14 cellular contexts compared by ENCODE assay signal in genomic region chr1:30599721-30600120, GRCh38.
DNase-seq lines count a peak whose midpoint lies in the region; ATAC-seq, FAIRE-seq and TF ChIP-seq lines count a peak whose summit lies in the region.
"Had no signal": no experiment of that assay in that cellular context is flagged by ENCODE, and none has a peak within 500 bp of the region (broad histone marks: within the 10 kb centered on the region; RNA-seq: fewer than 3 reads in every experiment).

No MANE protein-coding gene starts in this region.

- H3K4me3 Mint-ChIP-seq in glutamatergic neuron (ENCODE audit: unreplicated experiment): no peak overlapping the region

- TF ChIP-seq CTCF in H1 (IDR thresholded peaks at IDR 0.05; ENCODE audit: control extremely low read depth in 1 of 3, insufficient read depth in 1 of 3, low read depth in 1 of 3, low read length in 3 of 3) (no peak), kidney (IDR thresholded peaks at IDR 0.05; ENCODE audit: borderline replicate concordance, extremely low read depth, insufficient read depth) (no peak), vagina (IDR thresholded peaks at IDR 0.05) (no peak), glutamatergic neuron (IDR thresholded peaks at IDR 0.05; ENCODE audit: partially characterized antibody, unreplicated experiment) (no peak), D721Med (IDR thresholded peaks at IDR 0.05; ENCODE audit: insufficient read depth, missing control alignments) (no peak)

- no peak overlapping the region for H4K91ac ChIP-seq in H1 (replicated peaks; ENCODE audit: insufficient read length, low read length)

- no peak overlapping the region for H3K56ac ChIP-seq in H1 (replicated peaks; ENCODE audit: insufficient read length, low read depth, low read length)

- H3K9me3 ChIP-seq in H1 (ENCODE audit: insufficient read depth in 2 of 2, low read depth in 1 of 2, low read length in 1 of 2) (no peaks in the 10 kb centered on the region), kidney (ENCODE audit: control insufficient read depth in 1 of 2, low read length in 2 of 2) (no peaks in the 10 kb centered on the region), vagina (no peaks in the 10 kb centered on the region)
- H3K9me3 ChIP-seq: SK-N-SH had no signal

- TF ChIP-seq RAD21 in H1 (IDR thresholded peaks at IDR 0.05 in 1 of 2, conservative IDR thresholded peaks at IDR 0.05 in 1 of 2; ENCODE audit: low read depth in 2 of 2, low read length in 2 of 2): no peak

- H3K27ac ChIP-seq in H1 (ENCODE audit: low read depth, low read length): no peak overlapping the region
- no peak overlapping the region for H3K27ac ChIP-seq in kidney (ENCODE audit: low read depth in 2 of 2, low read length in 2 of 2)
- peak overlapping the region; percentile 30 for H3K27ac ChIP-seq in vagina
- H3K27ac ChIP-seq: C4-2B had no signal

- no peaks in the 10 kb centered on the region for H3K79me1 ChIP-seq in H1 (ENCODE audit: low read depth, low read length)

- H3K18ac ChIP-seq in H1 (ENCODE audit: extremely low read depth, low read length): no peak overlapping the region

- no peak overlapping the region for H3K4me2 ChIP-seq in H1 (ENCODE audit: insufficient read depth in 1 of 2, low read depth in 2 of 2, low read length in 2 of 2)
- H3K4me2 ChIP-seq: SK-N-SH had no signal

- H3K36me3 ChIP-seq in H1 (ENCODE audit: control insufficient read depth in 2 of 4, insufficient read depth in 4 of 4, low read length in 3 of 4) (no peaks in the 10 kb centered on the region), kidney (ENCODE audit: control insufficient read depth in 1 of 2, insufficient read depth in 2 of 2, low read length in 2 of 2) (no peaks in the 10 kb centered on the region), vagina (no peaks in the 10 kb centered on the region)

- POLR2A ChIA-PET in H1 (lab: Charles Lee; ENCODE audit: partially characterized antibody): no interaction called here

- H2BK20ac ChIP-seq in H1 (ENCODE audit: low read length): no peak overlapping the region

- peaks cover 8% of the 10 kb centered on the region for H3K36me3 Mint-ChIP-seq in glutamatergic neuron (ENCODE audit: unreplicated experiment)

- no peak overlapping the region for H2AFZ ChIP-seq in H1 (ENCODE audit: low read length)

- intact Hi-C loops in Right ventricle myocardium inferior (cut with DNase I): no loop called here
- intact Hi-C loops in left cardiac atrium (cut with DNase I): no loop called here
- intact Hi-C loops in kidney (cut with DNase I): no loop called here
- intact Hi-C loops in vagina (cut with DNase I): loop anchor here (2.0 kb wide), 1 partner anchor 77 kb away; no protein-coding TSS in a partner anchor

- DNase-seq in Right ventricle myocardium inferior (ENCODE audit: missing footprints): no peak
- no peak for DNase-seq in left cardiac atrium
- DNase-seq in H1 (ENCODE audit: low read depth in 1 of 2, low spot score in 2 of 2): peak in 1 of 2 experiments; percentile 23
- DNase-seq in kidney: peak; percentile 9
- DNase-seq in vagina (ENCODE audit: extremely low spot score in 2 of 2): peak in 1 of 2 donors; percentile 90
- DNase-seq in retina: no peak
- DNase-seq in glutamatergic neuron: no peak
- DNase-seq in D721Med (ENCODE audit: insufficient read length, low spot score): no peak
- DNase-seq: DMS 273 treated with DMSO at 0.1 percent for 48 hours, NCI-H1930, SK-N-SH had no signal

- H4K8ac ChIP-seq in H1 (ENCODE audit: extremely low read depth, insufficient read depth, low read length): no peak overlapping the region

- no peak for TF ChIP-seq EP300 in H1 (IDR thresholded peaks at IDR 0.05; ENCODE audit: borderline replicate concordance in 1 of 2, low read depth in 2 of 2, low read length in 2 of 2)

- ATAC-seq in Right ventricle myocardium inferior (peak; percentile 59), left cardiac atrium (no peak)
- ATAC-seq: HCT116, Panc1 had no signal

- H3K4me1 Mint-ChIP-seq in glutamatergic neuron (ENCODE audit: low read depth, unreplicated experiment): peaks cover 5% of the 10 kb centered on the region

- no peak overlapping the region for H2BK12ac ChIP-seq in H1 (ENCODE audit: low read depth, low read length)

- FAIRE-seq in H1 (lab: Jason Lieb, UNC) (no peak), kidney (lab: Jason Lieb, UNC) (no peak), D721Med (lab: Jason Lieb, UNC) (no peak)

- no peak overlapping the region for H3K27ac Mint-ChIP-seq in glutamatergic neuron (ENCODE audit: unreplicated experiment)

- 88% methylated on average over 5 of the region's 5 CpGs; no CpG with 5 or more reads in 1 of the 2 experiments for WGBS in H1 (ENCODE audit: extremely low coverage in 1 of 2, insufficient coverage in 1 of 2, insufficient read length in 1 of 2, insufficient replicate concordance in 2 of 2, low coverage in 1 of 2, low lambda C conversion rate in 2 of 2, missing lambda C conversion rate in 1 of 2), 2 experiments

- no peak overlapping the region for H4K5ac ChIP-seq in H1 (ENCODE audit: insufficient read length, low read depth, low read length)

- H3K79me2 ChIP-seq in H1 (ENCODE audit: control insufficient read depth in 1 of 2, insufficient read depth in 2 of 2, low read length in 2 of 2): no peaks in the 10 kb centered on the region

- H2BK120ac ChIP-seq in H1 (replicated peaks; ENCODE audit: low read depth, low read length): no peak overlapping the region

- no peak for TF ChIP-seq POLR2A in H1 (IDR thresholded peaks at IDR 0.05; ENCODE audit: control extremely low read depth in 1 of 2, low read depth in 2 of 2, low read length in 2 of 2)
- no peak for TF ChIP-seq POLR2A in vagina (IDR thresholded peaks at IDR 0.05)

- H3K23ac ChIP-seq in H1 (ENCODE audit: insufficient read length): no peak overlapping the region

- H3K27me3 ChIP-seq in H1 (replicated peaks in 1 of 4; ENCODE audit: control insufficient read depth in 3 of 4, extremely low read depth in 1 of 4, insufficient read depth in 3 of 4, low read length in 3 of 4) (no peaks in the 10 kb centered on the region), vagina (no peaks in the 10 kb centered on the region)

- H3K4me3 ChIP-seq in H1 (ENCODE audit: extremely low read depth in 1 of 4, insufficient read depth in 2 of 4, low read depth in 3 of 4, low read length in 4 of 4) (no peak overlapping the region), kidney (ENCODE audit: low read length in 2 of 2) (no peak overlapping the region), vagina (no peak overlapping the region)

- H3K27me3 Mint-ChIP-seq in glutamatergic neuron (ENCODE audit: unreplicated experiment): no peaks in the 10 kb centered on the region

- H2BK15ac ChIP-seq in H1 (ENCODE audit: low read length): peak overlapping the region; percentile 29; the same call in 1 of the 2 replicates

- no peak overlapping the region for H3K4ac ChIP-seq in H1 (replicated peaks; ENCODE audit: insufficient read length, low read depth, low read length)

- H2AK5ac ChIP-seq in H1 (ENCODE audit: low read depth, low read length): no peak overlapping the region

- peaks cover 3% of the 10 kb centered on the region for H3K9me3 Mint-ChIP-seq in glutamatergic neuron (ENCODE audit: unreplicated experiment)

- no peaks in the 10 kb centered on the region for H3K23me2 ChIP-seq in H1 (ENCODE audit: low read depth, low read length)

- no peak overlapping the region for H3K14ac ChIP-seq in H1 (ENCODE audit: insufficient read length)

- H2BK5ac ChIP-seq in H1 (ENCODE audit: low read depth, low read length): no peak overlapping the region

- no peaks in the 10 kb centered on the region for H4K20me1 ChIP-seq in H1 (replicated peaks in 1 of 2; ENCODE audit: control insufficient read depth in 1 of 2, insufficient read depth in 2 of 2, low read length in 2 of 2)

- CTCF ChIA-PET in H1 (lab: Charles Lee; ENCODE audit: partially characterized antibody): no interaction called here

- H3K9ac ChIP-seq in H1 (replicated peaks in 1 of 4; ENCODE audit: extremely low read depth in 1 of 4, low read depth in 3 of 4, low read length in 3 of 4): no peak overlapping the region
- H3K9ac ChIP-seq in kidney (ENCODE audit: low read length in 2 of 2): no peak overlapping the region
- H3K9ac ChIP-seq: SK-N-SH had no signal

- H3K4me1 ChIP-seq in H1 (replicated peaks in 1 of 4; ENCODE audit: control insufficient read depth in 3 of 4, insufficient read depth in 4 of 4, low read length in 3 of 4) (no peaks in the 10 kb centered on the region; a peak in 1 of 7 replicates), kidney (ENCODE audit: control insufficient read depth in 1 of 2, insufficient read depth in 1 of 2, low read depth in 1 of 2, low read length in 2 of 2) (no peaks in the 10 kb centered on the region), vagina (no peaks in the 10 kb centered on the region)

TF ChIP-seq in H1, 55 proteins besides CTCF, POLR2A, EP300 and RAD21:
- TF ChIP-seq YY1 (IDR thresholded peaks at IDR 0.05; ENCODE audit: low read depth, low read length) (no peak), RNF2 (IDR thresholded peaks at IDR 0.05; ENCODE audit: borderline replicate concordance, low read depth, low read length, missing control alignments, poor library complexity, severe bottlenecking) (no peak), SP4 (IDR thresholded peaks at IDR 0.05; ENCODE audit: low read length) (no peak), E2F6 (IDR thresholded peaks at IDR 0.05) (no peak), KDM5A (IDR thresholded peaks at IDR 0.05; ENCODE audit: low read length) (no peak), RXRA (IDR thresholded peaks at IDR 0.05; ENCODE audit: insufficient read depth, low read depth, low read length) (no peak), KDM4A (IDR thresholded peaks at IDR 0.05; ENCODE audit: low read depth, low read length, severe bottlenecking) (no peak), CEBPB (IDR thresholded peaks at IDR 0.05; ENCODE audit: low read depth, low read length) (no peak), EZH2 (IDR thresholded peaks at IDR 0.05; ENCODE audit: low read depth, low read length, severe bottlenecking) (no peak), MAFK (IDR thresholded peaks at IDR 0.05; ENCODE audit: low read depth, low read length) (no peak), GABPA (IDR thresholded peaks at IDR 0.05; ENCODE audit: borderline replicate concordance, insufficient read depth, low read length) (no peak), CHD1 (IDR thresholded peaks at IDR 0.05; ENCODE audit: low read depth, low read length) (no peak), SP2 (IDR thresholded peaks at IDR 0.05; ENCODE audit: low read length) (no peak), SIN3A (conservative IDR thresholded peaks at IDR 0.05 in 1 of 2, IDR thresholded peaks at IDR 0.05 in 1 of 2; ENCODE audit: low read depth in 1 of 2, low read length in 2 of 2) (no peak)
